8 cellular contexts compared by ENCODE assay signal in genomic region chr5:123512631-123513461, GRCh38. TPM values are rescaled to one million over a fixed set of nuclear protein-coding genes. Genes with fewer than 3 reads are reported as not detected.
DNase-seq lines count a peak whose midpoint lies in the region; ATAC-seq and TF ChIP-seq lines count a peak whose summit lies in the region.

No MANE protein-coding gene starts in this region.

- H3K4me3 Mint-ChIP-seq in H9: peak overlapping the region; percentile 93 to 95
- H3K4me3 Mint-ChIP-seq in activated CD4-positive, alpha-beta memory T cell treated with anti-CD3 and anti-CD28 coated beads for 36 hours: peak overlapping the region; percentile 99
- peak overlapping the region; percentile 97 for H3K4me3 Mint-ChIP-seq in endothelial cell (ENCODE audit: unreplicated experiment)
- H3K4me3 Mint-ChIP-seq in stimulated activated memory B cell treated with anti-CD40 and anti-IgM and Interleukin-4, amounts not matched to agents 10 μg/mL and 1 μg/mL and 100 μg/mL, for 72 hours: peak overlapping the region; percentile 96

- no peak for TF ChIP-seq CTCF in GM10248 (IDR thresholded peaks at IDR 0.05; ENCODE audit: control extremely low read depth, extremely low read depth, low read depth, missing control alignments)
- no peak for TF ChIP-seq CTCF in H9 (conservative IDR thresholded peaks at IDR 0.05)
- no peak for TF ChIP-seq CTCF in endothelial cell (IDR thresholded peaks at IDR 0.05; ENCODE audit: unreplicated experiment)

- H3K27ac Mint-ChIP-seq in H9 (peak overlapping the region; percentile 89 to 97 (median 96)), endothelial cell (ENCODE audit: unreplicated experiment) (peak overlapping the region; percentile 91)
- peak overlapping the region; percentile 97 for H3K27ac Mint-ChIP-seq in activated CD4-positive, alpha-beta memory T cell treated with anti-CD3 and anti-CD28 coated beads for 36 hours
- peak overlapping the region; percentile 98 for H3K27ac Mint-ChIP-seq in stimulated activated memory B cell treated with anti-CD40 and anti-IgM and Interleukin-4, amounts not matched to agents 10 μg/mL and 1 μg/mL and 100 μg/mL, for 72 hours

- ATAC-seq in stimulated activated memory B cell treated with anti-CD40 and anti-IgM and Interleukin-4, amounts not matched to agents 10 μg/mL and 1 μg/mL and 100 μg/mL, for 72 hours: peak; percentile 59

- no peak overlapping the region for H3K23ac ChIP-seq in H9 (ENCODE audit: insufficient read length, low read depth, low read length)

- H3K4me1 Mint-ChIP-seq in H9: peaks cover 37 to 45% of the 10 kb centered on the region in 2 experiments
- peaks cover 50% of the 10 kb centered on the region for H3K4me1 Mint-ChIP-seq in activated CD4-positive, alpha-beta memory T cell treated with anti-CD3 and anti-CD28 coated beads for 36 hours (ENCODE audit: low read depth)
- H3K4me1 Mint-ChIP-seq in endothelial cell (ENCODE audit: unreplicated experiment): peaks cover 44% of the 10 kb centered on the region
- H3K4me1 Mint-ChIP-seq in stimulated activated memory B cell treated with anti-CD40 and anti-IgM and Interleukin-4, amounts not matched to agents 10 μg/mL and 1 μg/mL and 100 μg/mL, for 72 hours: peaks cover 54% of the 10 kb centered on the region

- H3K18ac ChIP-seq in H9 (ENCODE audit: insufficient read length, low read depth, low read length): peak overlapping the region; percentile 28

- H3K27me3 ChIP-seq in H9 (ENCODE audit: insufficient read depth, low read length) (no peaks in the 10 kb centered on the region), MG63 (no peaks in the 10 kb centered on the region)

- peaks cover 4% of the 10 kb centered on the region for H3K4me1 ChIP-seq in H9 (ENCODE audit: insufficient read depth, low read length)
- H3K4me1 ChIP-seq in mesodermal cell (ENCODE audit: control insufficient read depth, insufficient read depth, low read length, poor library complexity, severe bottlenecking): peaks cover 19% of the 10 kb centered on the region

- H3K4me3 ChIP-seq in MG63 (peak overlapping the region; percentile 83), mesodermal cell (ENCODE audit: extremely low read depth, insufficient read depth, low read length, poor library complexity, severe bottlenecking) (peak overlapping the region; percentile 86)

- no peak overlapping the region for H4K5ac ChIP-seq in H9 (ENCODE audit: insufficient read length, low read depth, low read length)

- no peak overlapping the region for H2BK12ac ChIP-seq in H9 (ENCODE audit: insufficient read length, low read depth, low read length)

- no CpG with 5 or more reads among the region's 46 CpGs for WGBS in H9 (ENCODE audit: extremely low coverage, insufficient read length, low lambda C conversion rate)
- WGBS in mesodermal cell (ENCODE audit: insufficient coverage in 2 of 2), 2 experiments: 0 to 1% methylated on average over 8 to 16 of the region's 46 CpGs

- no peak overlapping the region for H4K8ac ChIP-seq in H9 (replicated peaks; ENCODE audit: insufficient read length, low read depth, low read length)

- H2BK15ac ChIP-seq in H9 (ENCODE audit: low read depth, low read length): no peak overlapping the region

- H4K20me1 ChIP-seq in H9 (ENCODE audit: control insufficient read depth, insufficient read depth, insufficient read length): no peaks in the 10 kb centered on the region

- H3K27me3 Mint-ChIP-seq in H9 (ENCODE audit: low read depth): no peaks in the 10 kb centered on the region
- H3K27me3 Mint-ChIP-seq in activated CD4-positive, alpha-beta memory T cell treated with anti-CD3 and anti-CD28 coated beads for 36 hours: no peaks in the 10 kb centered on the region
- H3K27me3 Mint-ChIP-seq in endothelial cell (ENCODE audit: unreplicated experiment): peaks cover 11% of the 10 kb centered on the region
- H3K27me3 Mint-ChIP-seq in stimulated activated memory B cell treated with anti-CD40 and anti-IgM and Interleukin-4, amounts not matched to agents 10 μg/mL and 1 μg/mL and 100 μg/mL, for 72 hours: no peaks in the 10 kb centered on the region

- H3K4me2 ChIP-seq in H9 (ENCODE audit: insufficient read depth, insufficient read length, low read length): peak overlapping the region; percentile 64

- H3K27ac ChIP-seq in H9 (ENCODE audit: insufficient read length, low read depth, low read length) (no peak overlapping the region), mesodermal cell (ENCODE audit: low read depth, low read length, severe bottlenecking) (peak overlapping the region; percentile 94)

- H2BK120ac ChIP-seq in H9 (ENCODE audit: low read depth, low read length, poor library complexity, severe bottlenecking): no peak overlapping the region

- peaks cover 19% of the 10 kb centered on the region; the same call in 1 of the 2 replicates for H3K79me2 ChIP-seq in H9 (ENCODE audit: insufficient read depth, low read length)

- H3K56ac ChIP-seq in H9 (ENCODE audit: insufficient read length, low read depth, low read length): no peak overlapping the region

- H3T11ph ChIP-seq in H9 (ENCODE audit: low read length): no peak overlapping the region

- no peak overlapping the region for H4K91ac ChIP-seq in H9 (ENCODE audit: insufficient read length, low read depth, low read length)

- H2BK5ac ChIP-seq in H9 (ENCODE audit: insufficient read length, low read length): no peak overlapping the region

- peak overlapping the region; percentile 84 for H3K9ac ChIP-seq in H9 (ENCODE audit: extremely low read depth, insufficient read length, low read length)

- no peaks in the 10 kb centered on the region for H3K9me3 ChIP-seq in H9 (ENCODE audit: control insufficient read depth, low read depth, low read length)
- H3K9me3 ChIP-seq in MG63: no peaks in the 10 kb centered on the region
- no peaks in the 10 kb centered on the region for H3K9me3 ChIP-seq in mesodermal cell (ENCODE audit: control insufficient read depth, low read length)

- H3K79me1 ChIP-seq in H9 (ENCODE audit: insufficient read depth, low read depth, low read length, poor library complexity, severe bottlenecking): no peaks in the 10 kb centered on the region

- H3K4ac ChIP-seq in H9 (ENCODE audit: low read depth, low read length): no peak overlapping the region

- no peaks in the 10 kb centered on the region for H3K36me3 Mint-ChIP-seq in H9 (ENCODE audit: insufficient read depth in 1 of 3, low read depth in 3 of 3)
- H3K36me3 Mint-ChIP-seq in activated CD4-positive, alpha-beta memory T cell treated with anti-CD3 and anti-CD28 coated beads for 36 hours: peaks cover 4% of the 10 kb centered on the region
- H3K36me3 Mint-ChIP-seq in endothelial cell (ENCODE audit: low read depth, unreplicated experiment): peaks cover 9% of the 10 kb centered on the region
- H3K36me3 Mint-ChIP-seq in stimulated activated memory B cell treated with anti-CD40 and anti-IgM and Interleukin-4, amounts not matched to agents 10 μg/mL and 1 μg/mL and 100 μg/mL, for 72 hours: no peaks in the 10 kb centered on the region

- H2AFZ ChIP-seq in H9 (ENCODE audit: low read length): no peak overlapping the region

- H3K9me3 Mint-ChIP-seq in H9 (no peaks in the 10 kb centered on the region; a peak in 1 of 5 replicates), endothelial cell (ENCODE audit: unreplicated experiment) (no peaks in the 10 kb centered on the region)
- H3K9me3 Mint-ChIP-seq in activated CD4-positive, alpha-beta memory T cell treated with anti-CD3 and anti-CD28 coated beads for 36 hours: no peaks in the 10 kb centered on the region
- H3K9me3 Mint-ChIP-seq in stimulated activated memory B cell treated with anti-CD40 and anti-IgM and Interleukin-4, amounts not matched to agents 10 μg/mL and 1 μg/mL and 100 μg/mL, for 72 hours: no peaks in the 10 kb centered on the region

- intact Hi-C loops in activated CD4-positive, alpha-beta memory T cell treated with anti-CD3 and anti-CD28 coated beads for 36 hours (cut with micrococcal nuclease): loop anchor here (1.0 to 10.0 kb wide), 11 partner anchors 36 to 1551 kb away; partner anchors contain the start of genes CEP120, SNX2, SNX24 and SRFBP1

- POLR2A ChIA-PET in GM10248 (lab: Yijun Ruan, JAX): no interaction called here
- POLR2A ChIA-PET in activated CD4-positive, alpha-beta memory T cell treated with anti-CD3 and anti-CD28 coated beads for 36 hours (lab: Charles Lee): interaction anchor here (0.6 to 4.1 kb wide), 7 partner anchors 17 to 668 kb away, joined by 3 to 69 read pairs (median 4); partner anchors contain the start of gene CEP120

- peaks cover 11% of the 10 kb centered on the region for H3K23me2 ChIP-seq in H9 (ENCODE audit: insufficient read length, low read depth, low read length, poor library complexity, severe bottlenecking)

- 0 out of 2 replicates have a peak overlapping the region, but pooled peaks have one; percentile 21 for H3K14ac ChIP-seq in H9 (ENCODE audit: insufficient read depth, low read length)

- CTCF ChIA-PET in GM10248 (lab: Yijun Ruan, JAX): interaction anchor here (1.3 kb wide), 1 partner anchor 22 kb away, joined by 3 read pairs; no protein-coding TSS in a partner anchor
- CTCF ChIA-PET in activated CD4-positive, alpha-beta memory T cell treated with anti-CD3 and anti-CD28 coated beads for 36 hours (lab: Charles Lee): interaction anchor here (0.9 to 3.7 kb wide), 4 partner anchors 32 to 98 kb away, joined by 3 to 31 read pairs (median 4); partner anchors contain the start of gene CEP120

- no peak overlapping the region for H2BK20ac ChIP-seq in H9 (ENCODE audit: low read depth, low read length, poor library complexity, severe bottlenecking)

- H2AK5ac ChIP-seq in H9 (ENCODE audit: insufficient read length, low read length): no peak overlapping the region

- DNase-seq in GM10248 (ENCODE audit: extremely low spot score) (peak; percentile 33), H9 (peak; percentile 32), MG63 (peak; percentile 51), endothelial cell (ENCODE audit: low spot score) (peak; percentile 44), NCI-H2196 treated with DMSO at 0.1 percent for 48 hours (lab: John Stamatoyannopoulos, UW; ENCODE audit: unreplicated experiment) (no peak)
- DNase-seq in activated CD4-positive, alpha-beta memory T cell treated with anti-CD3 and anti-CD28 coated beads for 36 hours: peak; percentile 56

- H3K36me3 ChIP-seq in MG63 (no peaks in the 10 kb centered on the region), mesodermal cell (ENCODE audit: control insufficient read depth, insufficient read depth, low read length) (peaks cover 4% of the 10 kb centered on the region)

RNA-seq across cellular contexts. Expression of gene CSNK1G3, which starts 0.9 kb away (rescaled TPM):
- total RNA-seq in H9 (2021): 45.6 and 48.3 TPM in 2 replicates
- total RNA-seq in MG63 (2014; rRNA removed; shearing (Covaris generic); ENCODE audit: low replicate concordance): 55.7 TPM in 2 replicates
- total RNA-seq in activated CD4-positive, alpha-beta memory T cell treated with anti-CD3 and anti-CD28 coated beads for 36 hours: 10 to 100 TPM; 37.4 to 37.8 TPM
- total RNA-seq in endothelial cell (ENCODE audit: unreplicated experiment): 55.6 TPM
- polyA plus RNA-seq in mesodermal cell (2013, experiment 1 of 2): 42.9 TPM
- polyA plus RNA-seq in mesodermal cell (2013, experiment 2 of 2): 46.3 TPM
